10 cellular contexts compared by ENCODE assay signal in the genomic region with DNA sequence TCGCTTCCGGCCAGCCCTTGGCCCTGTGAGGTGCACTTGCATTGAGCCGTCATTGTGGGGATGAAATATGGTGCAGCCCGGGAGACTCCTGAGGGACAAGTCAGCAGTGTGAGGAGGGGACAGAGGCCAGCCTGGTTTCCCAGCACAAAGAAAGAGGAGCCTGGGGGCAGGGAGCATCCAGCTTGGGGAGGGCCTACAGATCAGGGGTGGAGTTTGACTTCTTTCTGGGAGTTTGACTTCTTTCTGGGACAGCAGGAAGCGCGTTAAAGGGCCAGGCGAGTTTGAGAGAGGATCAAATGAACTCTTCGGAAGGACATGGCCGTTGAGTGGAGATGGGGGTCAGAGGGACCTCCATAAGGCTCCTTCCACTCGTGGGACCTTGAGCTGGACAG.
DNase-seq lines count a peak whose midpoint lies in the region; ATAC-seq, FAIRE-seq and TF ChIP-seq lines count a peak whose summit lies in the region.
"Had no signal": no experiment of that assay in that cellular context is flagged by ENCODE, and none has a peak within 500 bp of the region (broad histone marks: within the 10 kb centered on the region; RNA-seq: fewer than 3 reads in every experiment).

No MANE protein-coding gene starts in this region.

- H3K4me1 ChIP-seq in astrocyte (ENCODE audit: insufficient read depth, low read length): peaks cover 34% of the 10 kb centered on the region
- H3K4me1 ChIP-seq in heart right ventricle: peaks cover 13 to 44% (median 38%) of the 10 kb centered on the region in 9 donors

- H3K4me3 ChIP-seq in astrocyte (ENCODE audit: insufficient read depth, low read depth, low read length): no peak overlapping the region
- peak overlapping the region in 3 of 10 donors; percentile 16 to 28 (median 28) for H3K4me3 ChIP-seq in heart right ventricle

- no peaks in the 10 kb centered on the region for H4K20me1 ChIP-seq in astrocyte (ENCODE audit: insufficient read depth, low read length)

- H3K36me3 Mint-ChIP-seq in astrocyte (ENCODE audit: low read depth, unreplicated experiment): peaks cover 2% of the 10 kb centered on the region

- H3K27ac ChIP-seq in astrocyte (ENCODE audit: low read depth, low read length): no peak overlapping the region
- H3K27ac ChIP-seq in heart right ventricle: peak overlapping the region; percentile 64 to 94 (median 86)

- TF ChIP-seq CTCF in astrocyte (IDR thresholded peaks at IDR 0.05; ENCODE audit: insufficient read depth, low read depth, low read length) (no peak), heart right ventricle (IDR thresholded peaks at IDR 0.05) (no peak), omental fat pad (IDR thresholded peaks at IDR 0.05) (no peak)

- no peaks in the 10 kb centered on the region for H3K79me2 ChIP-seq in astrocyte (ENCODE audit: insufficient read depth, low read length)

- peaks cover 54% of the 10 kb centered on the region for H3K4me1 Mint-ChIP-seq in astrocyte (ENCODE audit: low read depth, unreplicated experiment)

- DNase-seq in A172 (ENCODE audit: low spot score) (peak; percentile 51), astrocyte (ENCODE audit: low read depth) (no peak), heart right ventricle (peak; percentile 69 to 84), omental fat pad (ENCODE audit: low spot score) (no peak), NCI-H2171 treated with DMSO at 0.1 percent for 48 hours (lab: John Stamatoyannopoulos, UW) (no peak)
- DNase-seq in activated effector memory CD4-positive, alpha-beta T cell treated with anti-CD3 and anti-CD28 coated beads, Interleukin-2, amount 50 U/mL, for 16 hours: no peak
- no peak for DNase-seq in stimulated activated CD4-positive, alpha-beta T cell treated with anti-CD3 and anti-CD28 coated beads, Interleukin-15, amount 100 ng/mL, for 24 hours
- DNase-seq: KBM-7 had no signal

- intact Hi-C loops in heart right ventricle (cut with DNase I): loop anchor here in 2 of 10 donors (1.0 to 2.0 kb wide), 2 partner anchors 92 to 93 kb away; partner anchors contain the start of gene LRRC32 (in 1 of the 2)

- H3K27me3 Mint-ChIP-seq in astrocyte (ENCODE audit: low read depth, unreplicated experiment): no peaks in the 10 kb centered on the region

- H3K9me3 Mint-ChIP-seq in astrocyte (ENCODE audit: unreplicated experiment): no peaks in the 10 kb centered on the region

- H2AFZ ChIP-seq in astrocyte (ENCODE audit: low read depth, low read length): peak overlapping the region; percentile 59

- H3K27ac Mint-ChIP-seq in astrocyte (ENCODE audit: unreplicated experiment): peak overlapping the region; percentile 96

- H3K27me3 ChIP-seq in astrocyte (ENCODE audit: insufficient read depth, low read length) (no peaks in the 10 kb centered on the region), heart right ventricle (no peaks in the 10 kb centered on the region)

- WGBS in heart right ventricle, 2 donors: 36 to 57% methylated on average over 10 of the region's 10 CpGs

- ATAC-seq in heart right ventricle: peak; percentile 76 to 85 (median 78)
- peak; percentile 56 for ATAC-seq in omental fat pad (ENCODE audit: low FRiP score)
- no peak for ATAC-seq in GM21515 (IDR thresholded peaks at IDR 0.05; ENCODE audit: unreplicated experiment)

- no peak overlapping the region for H3K4me3 Mint-ChIP-seq in astrocyte (ENCODE audit: unreplicated experiment)

- H3K9me3 ChIP-seq in astrocyte (ENCODE audit: insufficient read depth, low read depth, low read length) (no peaks in the 10 kb centered on the region), heart right ventricle (no peaks in the 10 kb centered on the region)

- no peaks in the 10 kb centered on the region for H3K36me3 ChIP-seq in astrocyte (ENCODE audit: insufficient read depth, low read length)
- H3K36me3 ChIP-seq in heart right ventricle: no peaks in the 10 kb centered on the region

- peak overlapping the region; percentile 10 for H3K4me2 ChIP-seq in astrocyte (ENCODE audit: low read length)

- no peak overlapping the region for H3K9ac ChIP-seq in astrocyte (ENCODE audit: low read length)

- FAIRE-seq in astrocyte (lab: Jason Lieb, UNC): no peak
- FAIRE-seq: colon had no signal

Comparison
In these comparisons a context has a peak if more than half of its experiments do, and no peak if none do; other contexts are left out.
1. DNase-seq: peak in A172 (single experiment) and heart right ventricle (2 of 2); none in astrocyte (single experiment), omental fat pad (single experiment), activated effector memory CD4-positive, alpha-beta T cell treated with anti-CD3 and anti-CD28 coated beads, Interleukin-2, amount 50 U/mL, for 16 hours (single experiment), stimulated activated CD4-positive, alpha-beta T cell treated with anti-CD3 and anti-CD28 coated beads, Interleukin-15, amount 100 ng/mL, for 24 hours (single experiment) and NCI-H2171 treated with DMSO at 0.1 percent for 48 hours (single experiment).